8 cellular contexts compared by ENCODE assay signal in genomic region chr1:162497723-162498441, GRCh38. TPM values are rescaled to one million over a fixed set of nuclear protein-coding genes. Genes with fewer than 3 reads are reported as not detected.
DNase-seq lines count a peak whose midpoint lies in the region; ATAC-seq and TF ChIP-seq lines count a peak whose summit lies in the region.

TSS of gene UHMK1 (plus strand) at chr1:162497818. CDS start at chr1:162498001, 183 bp downstream.

- H3K9me3 ChIP-seq in mononuclear cell (ENCODE audit: low read depth, low read length), result no peaks in the 10 kb centered on the region

- peaks cover 1% of the 10 kb centered on the region for H3K27me3 Mint-ChIP-seq in IgD-negative memory B cell

- peak within 1 kb of the TSS; percentile 89 to 97 (median 94) for H3K4me3 Mint-ChIP-seq in IgD-negative memory B cell

- no peak for TF ChIP-seq CTCF in epithelial cell of esophagus (IDR thresholded peaks at IDR 0.05; ENCODE audit: insufficient read depth, low read depth, low read length, missing control alignments)

- H3K9me3 Mint-ChIP-seq in IgD-negative memory B cell, result no peaks in the 10 kb centered on the region

- DNase-seq in DMS114 treated with DMSO at 0.1 percent for 48 hours (lab: John Stamatoyannopoulos, UW; ENCODE audit: unreplicated experiment), result peak; percentile 94
- peak; percentile 95 for DNase-seq in OCI-M1 (lab: John Stamatoyannopoulos, UW)
- DNase-seq in activated T-cell treated with anti-CD3 and anti-CD28 coated beads for 24 hours (ENCODE audit: low read depth), result peak; percentile 88
- DNase-seq in epithelial cell of esophagus (ENCODE audit: low read depth), result peak; percentile 94
- peak; percentile 74 to 83 for DNase-seq in stimulated activated CD8-positive, alpha-beta memory T cell treated with anti-CD3 and anti-CD28 coated beads, Interleukin-2, amount 100 ng/mL, for 48 hours (ENCODE audit: low read depth in 2 of 2)

- H3K36me3 Mint-ChIP-seq in IgD-negative memory B cell, result no peaks in the 10 kb centered on the region

- peaks cover 15% of the 10 kb centered on the region for H3K4me1 ChIP-seq in mononuclear cell (ENCODE audit: insufficient read depth, low read length)

- H3K27me3 ChIP-seq in mononuclear cell (ENCODE audit: insufficient read depth, low read length), result no peaks in the 10 kb centered on the region

- ATAC-seq in GM21576 (IDR thresholded peaks at IDR 0.05; ENCODE audit: unreplicated experiment), result peak; percentile 95

- peaks cover 19 to 25% (median 22%) of the 10 kb centered on the region in 3 donors for H3K4me1 Mint-ChIP-seq in IgD-negative memory B cell

- H3K4me3 ChIP-seq in epithelial cell of esophagus (ENCODE audit: low read length) (peak within 1 kb of the TSS; percentile 87), mononuclear cell (ENCODE audit: low read length) (peak within 1 kb of the TSS; percentile 80)

- H3K27ac Mint-ChIP-seq in IgD-negative memory B cell, result peak within 1 kb of the TSS; percentile 89 to 97 (median 96)

RNA-seq across cellular contexts. Expression of gene UHMK1, which starts in this region (rescaled TPM):
- 53.7 TPM for polyA plus RNA-seq in IgD-negative memory B cell
- 93.1 TPM for total RNA-seq in mononuclear cell

Comparison
In these comparisons a context has a peak if more than half of its experiments do, and no peak if none do; other contexts are left out.
1. Peak in every context shown above with its lines: DNase-seq, ATAC-seq and H3K4me3 ChIP-seq.